1 cellular context compared by ENCODE assay signal in the genomic region with DNA sequence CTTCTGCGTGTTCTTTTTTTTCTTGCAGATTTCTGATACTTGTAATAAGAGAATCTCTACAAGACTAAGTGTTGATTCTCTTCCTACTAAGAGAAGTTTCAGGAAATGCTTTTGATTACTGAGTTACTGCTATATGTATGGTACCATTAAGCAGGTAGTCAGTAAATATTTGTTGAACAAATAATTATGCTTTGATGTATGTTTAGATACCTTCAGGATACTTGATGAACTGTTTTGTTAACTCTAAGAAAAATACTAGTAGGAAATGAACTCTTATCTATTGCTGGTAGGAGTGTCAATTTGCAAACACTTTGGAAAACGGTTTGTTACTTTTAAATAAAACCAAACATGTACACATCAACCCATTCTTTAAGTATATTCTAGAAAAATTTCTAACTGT.
TF ChIP-seq lines count a peak whose summit lies in the region.

No MANE protein-coding gene starts in this region.

TF ChIP-seq in HepG2, 621 proteins besides CTCF, POLR2A, EP300 and RAD21 (continued from another document and continues in another):
- TF ChIP-seq, protein P1, sequence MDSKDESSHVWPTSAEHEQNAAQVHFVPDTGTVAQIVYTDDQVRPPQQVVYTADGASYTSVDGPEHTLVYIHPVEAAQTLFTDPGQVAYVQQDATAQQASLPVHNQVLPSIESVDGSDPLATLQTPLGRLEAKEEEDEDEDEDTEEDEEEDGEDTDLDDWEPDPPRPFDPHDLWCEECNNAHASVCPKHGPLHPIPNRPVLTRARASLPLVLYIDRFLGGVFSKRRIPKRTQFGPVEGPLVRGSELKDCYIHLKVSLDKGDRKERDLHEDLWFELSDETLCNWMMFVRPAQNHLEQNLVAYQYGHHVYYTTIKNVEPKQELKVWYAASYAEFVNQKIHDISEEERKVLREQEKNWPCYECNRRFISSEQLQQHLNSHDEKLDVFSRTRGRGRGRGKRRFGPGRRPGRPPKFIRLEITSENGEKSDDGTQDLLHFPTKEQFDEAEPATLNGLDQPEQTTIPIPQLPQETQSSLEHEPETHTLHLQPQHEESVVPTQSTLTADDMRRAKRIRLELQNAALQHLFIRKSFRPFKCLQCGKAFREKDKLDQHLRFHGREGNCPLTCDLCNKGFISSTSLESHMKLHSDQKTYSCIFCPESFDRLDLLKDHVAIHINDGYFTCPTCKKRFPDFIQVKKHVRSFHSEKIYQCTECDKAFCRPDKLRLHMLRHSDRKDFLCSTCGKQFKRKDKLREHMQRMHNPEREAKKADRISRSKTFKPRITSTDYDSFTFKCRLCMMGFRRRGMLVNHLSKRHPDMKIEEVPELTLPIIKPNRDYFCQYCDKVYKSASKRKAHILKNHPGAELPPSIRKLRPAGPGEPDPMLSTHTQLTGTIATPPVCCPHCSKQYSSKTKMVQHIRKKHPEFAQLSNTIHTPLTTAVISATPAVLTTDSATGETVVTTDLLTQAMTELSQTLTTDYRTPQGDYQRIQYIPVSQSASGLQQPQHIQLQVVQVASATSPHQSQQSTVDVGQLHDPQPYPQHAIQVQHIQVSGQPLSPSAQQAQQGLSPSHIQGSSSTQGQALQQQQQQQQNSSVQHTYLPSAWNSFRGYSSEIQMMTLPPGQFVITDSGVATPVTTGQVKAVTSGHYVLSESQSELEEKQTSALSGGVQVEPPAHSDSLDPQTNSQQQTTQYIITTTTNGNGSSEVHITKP (CRISPR knock-in tag; IDR thresholded peaks at IDR 0.05; ENCODE audit: low read depth): no peak
- TF ChIP-seq ZNF430 (CRISPR knock-in tag; IDR thresholded peaks at IDR 0.05) (no peak), RFX5 (IDR thresholded peaks at IDR 0.05; ENCODE audit: low read depth, low read length) (no peak), SNAI1 (CRISPR knock-in tag; IDR thresholded peaks at IDR 0.05; ENCODE audit: borderline replicate concordance) (no peak), ZNF883 (CRISPR knock-in tag; IDR thresholded peaks at IDR 0.05; ENCODE audit: not compliant biosample characterization) (no peak), HNRNPUL1 (IDR thresholded peaks at IDR 0.05; ENCODE audit: low read depth, low read length) (no peak), ZNF251 (CRISPR knock-in tag; IDR thresholded peaks at IDR 0.05) (no peak), TRIM24 (CRISPR knock-in tag; IDR thresholded peaks at IDR 0.05) (no peak), PRPF4 (IDR thresholded peaks at IDR 0.05; ENCODE audit: low read depth, low read length, poor library complexity, severe bottlenecking) (no peak), ZKSCAN8 (CRISPR knock-in tag; IDR thresholded peaks at IDR 0.05; ENCODE audit: borderline replicate concordance) (peak; percentile 37; the same call in 1 of the 2 replicates), SP5 (CRISPR knock-in tag; IDR thresholded peaks at IDR 0.05; ENCODE audit: borderline replicate concordance, low read depth) (peak; percentile 59), IRF9 (CRISPR knock-in tag; IDR thresholded peaks at IDR 0.05; ENCODE audit: borderline replicate concordance) (no peak), ZNF570 (CRISPR knock-in tag; IDR thresholded peaks at IDR 0.05; ENCODE audit: borderline replicate concordance) (no peak), MED1 (CRISPR knock-in tag; IDR thresholded peaks at IDR 0.05) (peak; percentile 43; the same call in 1 of the 2 replicates), FOXC1 (CRISPR knock-in tag; IDR thresholded peaks at IDR 0.05; ENCODE audit: borderline replicate concordance) (no peak), HOXD1 (CRISPR knock-in tag; IDR thresholded peaks at IDR 0.05) (peak; percentile 57; the same call in 1 of the 2 replicates), SOX5 (CRISPR knock-in tag; IDR thresholded peaks at IDR 0.05; ENCODE audit: borderline replicate concordance) (peak; percentile 77; the same call in 1 of the 2 replicates), POLR2G (IDR thresholded peaks at IDR 0.05; ENCODE audit: low read depth, low read length) (no peak), IKZF5 (CRISPR knock-in tag; IDR thresholded peaks at IDR 0.05) (no peak; the same call in 1 of the 2 replicates), ZNF512B (CRISPR knock-in tag; IDR thresholded peaks at IDR 0.05; ENCODE audit: borderline replicate concordance) (no peak), HNF1A (IDR thresholded peaks at IDR 0.05; ENCODE audit: low read depth) (peak; percentile 29; the same call in 1 of the 2 replicates), HNF1A (CRISPR knock-in tag; IDR thresholded peaks at IDR 0.05; ENCODE audit: borderline replicate concordance) (no peak; the same call in 1 of the 2 replicates), ZSCAN29 (CRISPR knock-in tag; conservative IDR thresholded peaks at IDR 0.05) (no peak), NONO (IDR thresholded peaks at IDR 0.05) (no peak), NONO (CRISPR knock-in tag; conservative IDR thresholded peaks at IDR 0.05) (no peak), CREM (IDR thresholded peaks at IDR 0.05) (peak; percentile 71), CREM (CRISPR knock-in tag; IDR thresholded peaks at IDR 0.05) (no peak), GABPA (IDR thresholded peaks at IDR 0.05; ENCODE audit: low read depth, low read length) (no peak), GABPA (CRISPR knock-in tag; IDR thresholded peaks at IDR 0.05; ENCODE audit: low read depth) (0 out of 2 replicates have a peak, but pooled peaks have one; percentile 30), TOE1 (CRISPR knock-in tag; IDR thresholded peaks at IDR 0.05) (no peak), THAP11 (CRISPR knock-in tag; IDR thresholded peaks at IDR 0.05) (0 out of 2 replicates have a peak, but pooled peaks have one; percentile 19), ZNF652 (CRISPR knock-in tag; IDR thresholded peaks at IDR 0.05; ENCODE audit: borderline replicate concordance, low read depth) (peak; percentile 43; the same call in 1 of the 2 replicates), PPARG (CRISPR knock-in tag; conservative IDR thresholded peaks at IDR 0.05) (0 out of 2 replicates have a peak, but pooled peaks have one; percentile 52)
- TF ChIP-seq, protein P2, sequence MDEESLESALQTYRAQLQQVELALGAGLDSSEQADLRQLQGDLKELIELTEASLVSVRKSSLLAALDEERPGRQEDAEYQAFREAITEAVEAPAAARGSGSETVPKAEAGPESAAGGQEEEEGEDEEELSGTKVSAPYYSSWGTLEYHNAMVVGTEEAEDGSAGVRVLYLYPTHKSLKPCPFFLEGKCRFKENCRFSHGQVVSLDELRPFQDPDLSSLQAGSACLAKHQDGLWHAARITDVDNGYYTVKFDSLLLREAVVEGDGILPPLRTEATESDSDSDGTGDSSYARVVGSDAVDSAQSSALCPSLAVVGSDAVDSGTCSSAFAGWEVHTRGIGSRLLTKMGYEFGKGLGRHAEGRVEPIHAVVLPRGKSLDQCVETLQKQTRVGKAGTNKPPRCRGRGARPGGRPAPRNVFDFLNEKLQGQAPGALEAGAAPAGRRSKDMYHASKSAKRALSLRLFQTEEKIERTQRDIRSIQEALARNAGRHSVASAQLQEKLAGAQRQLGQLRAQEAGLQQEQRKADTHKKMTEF (CRISPR knock-in tag; IDR thresholded peaks at IDR 0.05): peak; percentile 66
- TF ChIP-seq, protein P3, sequence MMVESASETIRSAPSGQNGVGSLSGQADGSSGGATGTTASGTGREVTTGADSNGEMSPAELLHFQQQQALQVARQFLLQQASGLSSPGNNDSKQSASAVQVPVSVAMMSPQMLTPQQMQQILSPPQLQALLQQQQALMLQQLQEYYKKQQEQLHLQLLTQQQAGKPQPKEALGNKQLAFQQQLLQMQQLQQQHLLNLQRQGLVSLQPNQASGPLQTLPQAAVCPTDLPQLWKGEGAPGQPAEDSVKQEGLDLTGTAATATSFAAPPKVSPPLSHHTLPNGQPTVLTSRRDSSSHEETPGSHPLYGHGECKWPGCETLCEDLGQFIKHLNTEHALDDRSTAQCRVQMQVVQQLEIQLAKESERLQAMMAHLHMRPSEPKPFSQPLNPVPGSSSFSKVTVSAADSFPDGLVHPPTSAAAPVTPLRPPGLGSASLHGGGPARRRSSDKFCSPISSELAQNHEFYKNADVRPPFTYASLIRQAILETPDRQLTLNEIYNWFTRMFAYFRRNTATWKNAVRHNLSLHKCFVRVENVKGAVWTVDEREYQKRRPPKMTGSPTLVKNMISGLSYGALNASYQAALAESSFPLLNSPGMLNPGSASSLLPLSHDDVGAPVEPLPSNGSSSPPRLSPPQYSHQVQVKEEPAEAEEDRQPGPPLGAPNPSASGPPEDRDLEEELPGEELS (CRISPR knock-in tag; IDR thresholded peaks at IDR 0.05): peak; percentile 85
- TF ChIP-seq, protein P4, sequence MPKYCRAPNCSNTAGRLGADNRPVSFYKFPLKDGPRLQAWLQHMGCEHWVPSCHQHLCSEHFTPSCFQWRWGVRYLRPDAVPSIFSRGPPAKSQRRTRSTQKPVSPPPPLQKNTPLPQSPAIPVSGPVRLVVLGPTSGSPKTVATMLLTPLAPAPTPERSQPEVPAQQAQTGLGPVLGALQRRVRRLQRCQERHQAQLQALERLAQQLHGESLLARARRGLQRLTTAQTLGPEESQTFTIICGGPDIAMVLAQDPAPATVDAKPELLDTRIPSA (CRISPR knock-in tag; IDR thresholded peaks at IDR 0.05; ENCODE audit: borderline replicate concordance): no peak
- TF ChIP-seq, protein P5, sequence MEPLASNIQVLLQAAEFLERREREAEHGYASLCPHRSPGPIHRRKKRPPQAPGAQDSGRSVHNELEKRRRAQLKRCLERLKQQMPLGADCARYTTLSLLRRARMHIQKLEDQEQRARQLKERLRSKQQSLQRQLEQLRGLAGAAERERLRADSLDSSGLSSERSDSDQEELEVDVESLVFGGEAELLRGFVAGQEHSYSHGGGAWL (CRISPR knock-in tag; IDR thresholded peaks at IDR 0.05): no peak
- TF ChIP-seq, protein P6, sequence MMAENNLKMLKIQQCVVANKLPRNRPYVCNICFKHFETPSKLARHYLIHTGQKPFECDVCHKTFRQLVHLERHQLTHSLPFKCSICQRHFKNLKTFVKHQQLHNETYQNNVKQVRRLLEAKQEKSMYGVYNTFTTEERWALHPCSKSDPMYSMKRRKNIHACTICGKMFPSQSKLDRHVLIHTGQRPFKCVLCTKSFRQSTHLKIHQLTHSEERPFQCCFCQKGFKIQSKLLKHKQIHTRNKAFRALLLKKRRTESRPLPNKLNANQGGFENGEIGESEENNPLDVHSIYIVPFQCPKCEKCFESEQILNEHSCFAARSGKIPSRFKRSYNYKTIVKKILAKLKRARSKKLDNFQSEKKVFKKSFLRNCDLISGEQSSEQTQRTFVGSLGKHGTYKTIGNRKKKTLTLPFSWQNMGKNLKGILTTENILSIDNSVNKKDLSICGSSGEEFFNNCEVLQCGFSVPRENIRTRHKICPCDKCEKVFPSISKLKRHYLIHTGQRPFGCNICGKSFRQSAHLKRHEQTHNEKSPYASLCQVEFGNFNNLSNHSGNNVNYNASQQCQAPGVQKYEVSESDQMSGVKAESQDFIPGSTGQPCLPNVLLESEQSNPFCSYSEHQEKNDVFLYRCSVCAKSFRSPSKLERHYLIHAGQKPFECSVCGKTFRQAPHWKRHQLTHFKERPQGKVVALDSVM (CRISPR knock-in tag; IDR thresholded peaks at IDR 0.05): no peak
